In genomic region chr20:36773548-36774242, GRCh38 we compare ENCODE assay signal across 1 cellular context.
A peak's percentile ranks its signal among the peaks of the same experiment; 100 is the strongest.
TF ChIP-seq lines count a peak whose summit lies in the region.

A gene with protein sequence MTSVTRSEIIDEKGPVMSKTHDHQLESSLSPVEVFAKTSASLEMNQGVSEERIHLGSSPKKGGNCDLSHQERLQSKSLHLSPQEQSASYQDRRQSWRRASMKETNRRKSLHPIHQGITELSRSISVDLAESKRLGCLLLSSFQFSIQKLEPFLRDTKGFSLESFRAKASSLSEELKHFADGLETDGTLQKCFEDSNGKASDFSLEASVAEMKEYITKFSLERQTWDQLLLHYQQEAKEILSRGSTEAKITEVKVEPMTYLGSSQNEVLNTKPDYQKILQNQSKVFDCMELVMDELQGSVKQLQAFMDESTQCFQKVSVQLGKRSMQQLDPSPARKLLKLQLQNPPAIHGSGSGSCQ (minus strand): TSS chr20:36773763. CDS start chr20:36771458, 2,305 bp downstream.

TF ChIP-seq in HepG2, 621 proteins besides CTCF, POLR2A, EP300 and RAD21 (continued from another document and continues in another):
- TF ChIP-seq ZNF709 (CRISPR knock-in tag; IDR thresholded peaks at IDR 0.05) = peak; percentile 60; the same call in 1 of the 2 replicates
- TF ChIP-seq ZNF574 (CRISPR knock-in tag; IDR thresholded peaks at IDR 0.05) = peak; percentile 64
- no peak; the same call in 1 of the 2 replicates for TF ChIP-seq MLXIP (CRISPR knock-in tag; IDR thresholded peaks at IDR 0.05; ENCODE audit: borderline replicate concordance)
- TF ChIP-seq, protein P1, sequence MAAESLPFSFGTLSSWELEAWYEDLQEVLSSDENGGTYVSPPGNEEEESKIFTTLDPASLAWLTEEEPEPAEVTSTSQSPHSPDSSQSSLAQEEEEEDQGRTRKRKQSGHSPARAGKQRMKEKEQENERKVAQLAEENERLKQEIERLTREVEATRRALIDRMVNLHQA (CRISPR knock-in tag; IDR thresholded peaks at IDR 0.05) = no peak
- peak; percentile 89; the same call in 1 of the 2 replicates for TF ChIP-seq ZNF598 (CRISPR knock-in tag; IDR thresholded peaks at IDR 0.05; ENCODE audit: borderline replicate concordance)
- peak; percentile 45; the same call in 1 of the 2 replicates for TF ChIP-seq RXRB (CRISPR knock-in tag; IDR thresholded peaks at IDR 0.05; ENCODE audit: borderline replicate concordance)
- no peak for TF ChIP-seq HMG20A (CRISPR knock-in tag; IDR thresholded peaks at IDR 0.05; ENCODE audit: borderline replicate concordance)
- peak; percentile 59 for TF ChIP-seq ZIK1 (CRISPR knock-in tag; IDR thresholded peaks at IDR 0.05; ENCODE audit: borderline replicate concordance, low read depth)
- TF ChIP-seq ZNF367 (CRISPR knock-in tag; IDR thresholded peaks at IDR 0.05; ENCODE audit: borderline replicate concordance) = peak; percentile 70; the same call in 1 of the 2 replicates
- peak; percentile 91; the same call in 1 of the 2 replicates for TF ChIP-seq ZBTB34 (CRISPR knock-in tag; IDR thresholded peaks at IDR 0.05)
- no peak for TF ChIP-seq CHCHD3 (CRISPR knock-in tag; IDR thresholded peaks at IDR 0.05)
- peak; percentile 97 for TF ChIP-seq ZNF501 (CRISPR knock-in tag; IDR thresholded peaks at IDR 0.05)
- TF ChIP-seq ATF7 (IDR thresholded peaks at IDR 0.05) = no peak
- peak; percentile 86 for TF ChIP-seq ATF7 (CRISPR knock-in tag; IDR thresholded peaks at IDR 0.05)
- TF ChIP-seq, protein P2, sequence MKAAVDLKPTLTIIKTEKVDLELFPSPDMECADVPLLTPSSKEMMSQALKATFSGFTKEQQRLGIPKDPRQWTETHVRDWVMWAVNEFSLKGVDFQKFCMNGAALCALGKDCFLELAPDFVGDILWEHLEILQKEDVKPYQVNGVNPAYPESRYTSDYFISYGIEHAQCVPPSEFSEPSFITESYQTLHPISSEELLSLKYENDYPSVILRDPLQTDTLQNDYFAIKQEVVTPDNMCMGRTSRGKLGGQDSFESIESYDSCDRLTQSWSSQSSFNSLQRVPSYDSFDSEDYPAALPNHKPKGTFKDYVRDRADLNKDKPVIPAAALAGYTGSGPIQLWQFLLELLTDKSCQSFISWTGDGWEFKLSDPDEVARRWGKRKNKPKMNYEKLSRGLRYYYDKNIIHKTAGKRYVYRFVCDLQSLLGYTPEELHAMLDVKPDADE (CRISPR knock-in tag; IDR thresholded peaks at IDR 0.05) = no peak; the same call in 1 of the 2 replicates
- peak; percentile 97 for TF ChIP-seq CSRNP1 (CRISPR knock-in tag; IDR thresholded peaks at IDR 0.05)
- no peak for TF ChIP-seq NPAS2 (CRISPR knock-in tag; IDR thresholded peaks at IDR 0.05; ENCODE audit: borderline replicate concordance)
- TF ChIP-seq, protein P3, sequence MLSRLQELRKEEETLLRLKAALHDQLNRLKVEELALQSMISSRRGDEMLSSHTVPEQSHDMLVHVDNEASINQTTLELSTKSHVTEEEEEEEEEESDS (CRISPR knock-in tag; IDR thresholded peaks at IDR 0.05; ENCODE audit: borderline replicate concordance) = peak; percentile 93; the same call in 1 of the 2 replicates
- TF ChIP-seq, protein P4, sequence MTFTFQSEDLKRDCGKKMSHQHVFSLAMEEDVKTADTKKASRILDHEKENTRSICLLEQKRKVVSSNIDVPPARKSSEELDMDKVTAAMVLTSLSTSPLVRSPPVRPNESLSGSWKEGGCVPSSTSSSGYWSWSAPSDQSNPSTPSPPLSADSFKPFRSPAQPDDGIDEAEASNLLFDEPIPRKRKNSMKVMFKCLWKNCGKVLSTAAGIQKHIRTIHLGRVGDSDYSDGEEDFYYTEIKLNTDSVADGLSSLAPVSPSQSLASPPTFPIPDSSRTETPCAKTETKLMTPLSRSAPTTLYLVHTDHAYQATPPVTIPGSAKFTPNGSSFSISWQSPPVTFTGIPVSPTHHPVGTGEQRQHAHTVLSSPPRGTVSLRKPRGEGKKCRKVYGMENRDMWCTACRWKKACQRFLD (CRISPR knock-in tag; IDR thresholded peaks at IDR 0.05; ENCODE audit: borderline replicate concordance) = peak; percentile 97
- TF ChIP-seq KDM3A (CRISPR knock-in tag; IDR thresholded peaks at IDR 0.05; ENCODE audit: low read depth) = peak; percentile 66
- TF ChIP-seq ZNF331 (CRISPR knock-in tag; IDR thresholded peaks at IDR 0.05) = peak; percentile 85
- peak; percentile 97; the same call in 1 of the 2 replicates for TF ChIP-seq ZNF251 (CRISPR knock-in tag; IDR thresholded peaks at IDR 0.05)
- TF ChIP-seq MAFG (CRISPR knock-in tag; IDR thresholded peaks at IDR 0.05) = no peak
- no peak; the same call in 1 of the 2 replicates for TF ChIP-seq ZNF570 (CRISPR knock-in tag; IDR thresholded peaks at IDR 0.05; ENCODE audit: borderline replicate concordance)
- TF ChIP-seq ZBTB43 (CRISPR knock-in tag; conservative IDR thresholded peaks at IDR 0.05) = 0 out of 2 replicates have a peak, but pooled peaks have one; percentile 55
- TF ChIP-seq, protein P5, sequence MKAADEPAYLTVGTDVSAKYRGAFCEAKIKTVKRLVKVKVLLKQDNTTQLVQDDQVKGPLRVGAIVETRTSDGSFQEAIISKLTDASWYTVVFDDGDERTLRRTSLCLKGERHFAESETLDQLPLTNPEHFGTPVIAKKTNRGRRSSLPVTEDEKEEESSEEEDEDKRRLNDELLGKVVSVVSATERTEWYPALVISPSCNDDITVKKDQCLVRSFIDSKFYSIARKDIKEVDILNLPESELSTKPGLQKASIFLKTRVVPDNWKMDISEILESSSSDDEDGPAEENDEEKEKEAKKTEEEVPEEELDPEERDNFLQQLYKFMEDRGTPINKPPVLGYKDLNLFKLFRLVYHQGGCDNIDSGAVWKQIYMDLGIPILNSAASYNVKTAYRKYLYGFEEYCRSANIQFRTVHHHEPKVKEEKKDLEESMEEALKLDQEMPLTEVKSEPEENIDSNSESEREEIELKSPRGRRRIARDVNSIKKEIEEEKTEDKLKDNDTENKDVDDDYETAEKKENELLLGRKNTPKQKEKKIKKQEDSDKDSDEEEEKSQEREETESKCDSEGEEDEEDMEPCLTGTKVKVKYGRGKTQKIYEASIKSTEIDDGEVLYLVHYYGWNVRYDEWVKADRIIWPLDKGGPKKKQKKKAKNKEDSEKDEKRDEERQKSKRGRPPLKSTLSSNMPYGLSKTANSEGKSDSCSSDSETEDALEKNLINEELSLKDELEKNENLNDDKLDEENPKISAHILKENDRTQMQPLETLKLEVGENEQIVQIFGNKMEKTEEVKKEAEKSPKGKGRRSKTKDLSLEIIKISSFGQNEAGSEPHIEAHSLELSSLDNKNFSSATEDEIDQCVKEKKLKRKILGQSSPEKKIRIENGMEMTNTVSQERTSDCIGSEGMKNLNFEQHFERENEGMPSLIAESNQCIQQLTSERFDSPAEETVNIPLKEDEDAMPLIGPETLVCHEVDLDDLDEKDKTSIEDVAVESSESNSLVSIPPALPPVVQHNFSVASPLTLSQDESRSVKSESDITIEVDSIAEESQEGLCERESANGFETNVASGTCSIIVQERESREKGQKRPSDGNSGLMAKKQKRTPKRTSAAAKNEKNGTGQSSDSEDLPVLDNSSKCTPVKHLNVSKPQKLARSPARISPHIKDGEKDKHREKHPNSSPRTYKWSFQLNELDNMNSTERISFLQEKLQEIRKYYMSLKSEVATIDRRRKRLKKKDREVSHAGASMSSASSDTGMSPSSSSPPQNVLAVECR (CRISPR knock-in tag; IDR thresholded peaks at IDR 0.05; ENCODE audit: borderline replicate concordance) = peak; percentile 100
- no peak for TF ChIP-seq HOXA7 (CRISPR knock-in tag; IDR thresholded peaks at IDR 0.05)
- no peak for TF ChIP-seq HDAC6 (IDR thresholded peaks at IDR 0.05; ENCODE audit: low read depth, low read length)
- no peak for TF ChIP-seq ATAD3A (CRISPR knock-in tag; IDR thresholded peaks at IDR 0.05)
- TF ChIP-seq, protein P6, sequence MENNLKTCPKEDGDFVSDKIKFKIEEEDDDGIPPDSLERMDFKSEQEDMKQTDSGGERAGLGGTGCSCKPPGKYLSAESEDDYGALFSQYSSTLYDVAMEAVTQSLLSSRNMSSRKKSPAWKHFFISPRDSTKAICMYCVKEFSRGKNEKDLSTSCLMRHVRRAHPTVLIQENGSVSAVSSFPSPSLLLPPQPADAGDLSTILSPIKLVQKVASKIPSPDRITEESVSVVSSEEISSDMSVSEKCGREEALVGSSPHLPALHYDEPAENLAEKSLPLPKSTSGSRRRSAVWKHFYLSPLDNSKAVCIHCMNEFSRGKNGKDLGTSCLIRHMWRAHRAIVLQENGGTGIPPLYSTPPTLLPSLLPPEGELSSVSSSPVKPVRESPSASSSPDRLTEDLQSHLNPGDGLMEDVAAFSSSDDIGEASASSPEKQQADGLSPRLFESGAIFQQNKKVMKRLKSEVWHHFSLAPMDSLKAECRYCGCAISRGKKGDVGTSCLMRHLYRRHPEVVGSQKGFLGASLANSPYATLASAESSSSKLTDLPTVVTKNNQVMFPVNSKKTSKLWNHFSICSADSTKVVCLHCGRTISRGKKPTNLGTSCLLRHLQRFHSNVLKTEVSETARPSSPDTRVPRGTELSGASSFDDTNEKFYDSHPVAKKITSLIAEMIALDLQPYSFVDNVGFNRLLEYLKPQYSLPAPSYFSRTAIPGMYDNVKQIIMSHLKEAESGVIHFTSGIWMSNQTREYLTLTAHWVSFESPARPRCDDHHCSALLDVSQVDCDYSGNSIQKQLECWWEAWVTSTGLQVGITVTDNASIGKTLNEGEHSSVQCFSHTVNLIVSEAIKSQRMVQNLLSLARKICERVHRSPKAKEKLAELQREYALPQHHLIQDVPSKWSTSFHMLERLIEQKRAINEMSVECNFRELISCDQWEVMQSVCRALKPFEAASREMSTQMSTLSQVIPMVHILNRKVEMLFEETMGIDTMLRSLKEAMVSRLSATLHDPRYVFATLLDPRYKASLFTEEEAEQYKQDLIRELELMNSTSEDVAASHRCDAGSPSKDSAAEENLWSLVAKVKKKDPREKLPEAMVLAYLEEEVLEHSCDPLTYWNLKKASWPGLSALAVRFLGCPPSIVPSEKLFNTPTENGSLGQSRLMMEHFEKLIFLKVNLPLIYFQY (CRISPR knock-in tag; IDR thresholded peaks at IDR 0.05; ENCODE audit: borderline replicate concordance) = peak; percentile 50
- peak; percentile 47; the same call in 1 of the 2 replicates for TF ChIP-seq ZNF772 (CRISPR knock-in tag; IDR thresholded peaks at IDR 0.05)
